Comparison of ENCODE assay signal across 2 cellular contexts in genomic region chr11:6170226-6170625, GRCh38.
TF ChIP-seq lines count a peak whose summit lies in the region.

TSS of gene OR52B2 (minus strand) at chr11:6170326. CDS start at chr11:6170326, 0 bp downstream.

TF ChIP-seq in IMR-90, 13 proteins besides CTCF, POLR2A, EP300 and RAD21:
- TF ChIP-seq ELK1 (IDR thresholded peaks at IDR 0.05; ENCODE audit: borderline replicate concordance, low read depth, low read length) (no peak), MAFK (IDR thresholded peaks at IDR 0.05; ENCODE audit: low read depth, low read length) (no peak), CEBPB (IDR thresholded peaks at IDR 0.05; ENCODE audit: low read depth, low read length) (no peak)

TF ChIP-seq in H1, 55 proteins besides CTCF, POLR2A, EP300 and RAD21:
- TF ChIP-seq JUN (IDR thresholded peaks at IDR 0.05; ENCODE audit: low read depth, low read length) (no peak), RFX5 (IDR thresholded peaks at IDR 0.05; ENCODE audit: borderline replicate concordance, low read depth, low read length) (no peak), CHD7 (IDR thresholded peaks at IDR 0.05; ENCODE audit: insufficient replicate concordance, low read length) (no peak)
